Comparison of ENCODE assay signal across 20 cellular contexts in genomic region chrX:115966920-115967319, GRCh38.
DNase-seq lines count a peak whose midpoint lies in the region; ATAC-seq and TF ChIP-seq lines count a peak whose summit lies in the region.
"Had no signal": no experiment of that assay in that cellular context is flagged by ENCODE, and none has a peak within 500 bp of the region (broad histone marks: within the 10 kb centered on the region; RNA-seq: fewer than 3 reads in every experiment).

No MANE protein-coding gene starts in this region.

- H3K27ac ChIP-seq in HUES6 (ENCODE audit: low read depth, low read length) (no peak overlapping the region), neural cell (ENCODE audit: low read length) (no peak overlapping the region)
- H3K27ac ChIP-seq: adrenal gland, gastrocnemius medialis, Peyer's patch, prostate gland, stomach, WERI-Rb-1 had no signal

- TF ChIP-seq CTCF in neural cell (IDR thresholded peaks at IDR 0.05; ENCODE audit: poor library complexity, severe bottlenecking): no peak

- no peak for TF ChIP-seq EP300 in neural cell (conservative IDR thresholded peaks at IDR 0.05; ENCODE audit: poor library complexity, severe bottlenecking)

- H3K36me3 ChIP-seq in ES-I3 (ENCODE audit: insufficient read depth, low read length) (no peaks in the 10 kb centered on the region), HUES6 (ENCODE audit: control insufficient read depth, insufficient read depth, low read length) (no peaks in the 10 kb centered on the region), neural cell (ENCODE audit: insufficient read depth, low read length) (no peaks in the 10 kb centered on the region)
- H3K36me3 ChIP-seq: adrenal gland, gastrocnemius medialis, Peyer's patch, prostate gland, stomach, WERI-Rb-1 had no signal

- no peak for TF ChIP-seq RAD21 in neural cell (conservative IDR thresholded peaks at IDR 0.05)

- H4K20me1 ChIP-seq in neural cell (ENCODE audit: insufficient read depth): no peaks in the 10 kb centered on the region

- no peaks in the 10 kb centered on the region for H3K9me3 ChIP-seq in ES-I3 (ENCODE audit: control insufficient read depth, insufficient read depth, low read length)
- H3K9me3 ChIP-seq in HUES6 (ENCODE audit: control insufficient read depth, insufficient read depth, low read depth, low read length): peaks cover 5% of the 10 kb centered on the region; the same call in 1 of the 2 replicates
- H3K9me3 ChIP-seq in neural cell (ENCODE audit: low read length): no peaks in the 10 kb centered on the region
- H3K9me3 ChIP-seq: adrenal gland, gastrocnemius medialis, Peyer's patch, prostate gland, stomach had no signal

- no peaks in the 10 kb centered on the region for H3K79me2 ChIP-seq in neural cell (replicated peaks; ENCODE audit: insufficient read depth, low read length)

- H3K9ac ChIP-seq in ES-I3 (ENCODE audit: low read depth, low read length) (peak overlapping the region; percentile 87; the same call in 1 of the 2 replicates), HUES6 (ENCODE audit: low read length) (no peak overlapping the region), neural cell (ENCODE audit: low read length) (no peak overlapping the region)

- DNase-seq in fibroblast of peridontal ligament (ENCODE audit: extremely low read depth) (peak; percentile 1), ureter (ENCODE audit: low spot score) (no peak)
- no peak for DNase-seq in activated T-cell treated with anti-CD3 and anti-CD28 coated beads, Interleukin-2, amount 50 U/mL, for 1 hour
- DNase-seq: activated CD8-positive, alpha-beta T cell treated with anti-CD3 and anti-CD28 coated beads, Interleukin-2, amount 10 ng/mL, durations not matched to agents 7 days and 5 days; adrenal gland; cerebellar nuclear complex; DMS 273 treated with DMSO at 0.1 percent for 48 hours; gastrocnemius medialis; kidney; NCI-H2029; NCI-H69; Peyer's patch; stimulated activated CD4-positive, alpha-beta T cell treated with anti-CD3 and anti-CD28 coated beads, Interleukin-15, amount 100 ng/mL, for 24 hours; stomach; WERI-Rb-1 had no signal

- H2AFZ ChIP-seq in neural cell (ENCODE audit: low read depth, low read length): no peak overlapping the region

- no peaks in the 10 kb centered on the region; the same call in none of the 2 replicates for H3K4me1 ChIP-seq in ES-I3 (ENCODE audit: insufficient read depth, low read length)
- peaks cover 23% of the 10 kb centered on the region for H3K4me1 ChIP-seq in HUES6 (ENCODE audit: control insufficient read depth, insufficient read depth, low read length)
- H3K4me1 ChIP-seq: adrenal gland, gastrocnemius medialis, Peyer's patch, prostate gland, stomach had no signal

- H3K27me3 ChIP-seq in HUES6 (ENCODE audit: control insufficient read depth, insufficient read depth, low read length) (no peaks in the 10 kb centered on the region; the same call in 1 of the 2 replicates), neural cell (ENCODE audit: insufficient read depth, low read depth, low read length) (no peaks in the 10 kb centered on the region)
- H3K27me3 ChIP-seq: Peyer's patch had no signal

- no peak overlapping the region for H3K4me2 ChIP-seq in neural cell (ENCODE audit: low read length)

- no peaks in the 10 kb centered on the region for H3K9me2 ChIP-seq in neural cell (ENCODE audit: insufficient read depth, low read length)

- no peaks in the 10 kb centered on the region for H3F3A ChIP-seq in neural cell (ENCODE audit: insufficient read depth, low read length, poor library complexity, severe bottlenecking)

- ATAC-seq in GM18861 (IDR thresholded peaks at IDR 0.05; ENCODE audit: unreplicated experiment): no peak
- ATAC-seq: activated CD8-positive, alpha-beta T cell treated with anti-CD3 and anti-CD28 coated beads, Interleukin-2, amount 10 ng/mL, durations not matched to agents 7 days and 5 days; gastrocnemius medialis had no signal

- H3K4me3 ChIP-seq in HUES6 (ENCODE audit: low read depth, low read length) (peak overlapping the region; percentile 70), neural cell (ENCODE audit: low read length) (peak overlapping the region; percentile 76)
- H3K4me3 ChIP-seq: adrenal gland, gastrocnemius medialis, prostate gland had no signal

TF ChIP-seq in neural cell, 6 proteins besides CTCF, POLR2A, EP300 and RAD21:
- TF ChIP-seq EZH2 (IDR thresholded peaks at IDR 0.05; ENCODE audit: borderline replicate concordance, insufficient read depth, low read length, poor library complexity, severe bottlenecking) (no peak), MXI1 (conservative IDR thresholded peaks at IDR 0.05; ENCODE audit: poor library complexity, severe bottlenecking) (no peak), REST (IDR thresholded peaks at IDR 0.05; ENCODE audit: borderline replicate concordance) (no peak), SMC3 (conservative IDR thresholded peaks at IDR 0.05; ENCODE audit: poor library complexity) (no peak)
